11 cellular contexts compared by ENCODE assay signal in genomic region chr1:234770924-234771540, GRCh38.
DNase-seq lines count a peak whose midpoint lies in the region; ATAC-seq, FAIRE-seq and TF ChIP-seq lines count a peak whose summit lies in the region.
"Had no signal": no experiment of that assay in that cellular context is flagged by ENCODE, and none has a peak within 500 bp of the region (broad histone marks: within the 10 kb centered on the region; RNA-seq: fewer than 3 reads in every experiment).

No MANE protein-coding gene starts in this region.

- DNase-seq in CD14-positive monocyte (ENCODE audit: low spot score) (no peak), astrocyte (ENCODE audit: low read depth) (no peak), nephron progenitor cell (no peak), omental fat pad (ENCODE audit: low spot score) (no peak), NCI-H1105 (lab: John Stamatoyannopoulos, UW) (no peak)
- DNase-seq: central memory CD4-positive, alpha-beta T cell; stimulated activated CD4-positive, alpha-beta T cell treated with anti-CD3 and anti-CD28 coated beads, Interleukin-4, amount 100 ng/mL, for 1 hour had no signal

- H4K20me1 ChIP-seq in Loucy (ENCODE audit: insufficient read depth, low read length, poor library complexity, severe bottlenecking) (no peaks in the 10 kb centered on the region), astrocyte (ENCODE audit: insufficient read depth, low read length) (no peaks in the 10 kb centered on the region)

- H3K36me3 ChIP-seq in Loucy (ENCODE audit: insufficient read depth, low read length) (no peaks in the 10 kb centered on the region), astrocyte (ENCODE audit: insufficient read depth, low read length) (no peaks in the 10 kb centered on the region), gastroesophageal sphincter (no peaks in the 10 kb centered on the region)

- H3K27me3 Mint-ChIP-seq in CD14-positive monocyte (ENCODE audit: low read depth in 3 of 3) (no peaks in the 10 kb centered on the region), astrocyte (ENCODE audit: low read depth, unreplicated experiment) (peaks cover 2% of the 10 kb centered on the region), nephron progenitor cell (ENCODE audit: low read depth, poor library complexity) (peaks cover 3% of the 10 kb centered on the region)

- H3K4me3 ChIP-seq in Loucy (ENCODE audit: low read length, poor library complexity, severe bottlenecking) (peak overlapping the region; percentile 53), astrocyte (ENCODE audit: insufficient read depth, low read depth, low read length) (no peak overlapping the region), gastroesophageal sphincter (no peak overlapping the region)

- H3K4me3 Mint-ChIP-seq in CD14-positive monocyte: peak overlapping the region in 1 of 2 donors; percentile 35
- H3K4me3 Mint-ChIP-seq in astrocyte (ENCODE audit: unreplicated experiment): peak overlapping the region; percentile 10
- H3K4me3 Mint-ChIP-seq in nephron progenitor cell: no peak overlapping the region

- no peaks in the 10 kb centered on the region for H3K9me2 ChIP-seq in Loucy (replicated peaks; ENCODE audit: low read depth, low read length)

- no peaks in the 10 kb centered on the region for H3K27me3 ChIP-seq in Loucy (ENCODE audit: insufficient read depth, low read length, poor library complexity, severe bottlenecking)
- H3K27me3 ChIP-seq in astrocyte (ENCODE audit: insufficient read depth, low read length): no peaks in the 10 kb centered on the region
- no peaks in the 10 kb centered on the region for H3K27me3 ChIP-seq in gastroesophageal sphincter

- H3K4me1 Mint-ChIP-seq in CD14-positive monocyte (peaks cover 52% of the 10 kb centered on the region), astrocyte (ENCODE audit: low read depth, unreplicated experiment) (peaks cover 38% of the 10 kb centered on the region), nephron progenitor cell (peaks cover 65% of the 10 kb centered on the region)

- H3F3A ChIP-seq in Loucy (ENCODE audit: low read depth): 0 out of 2 replicates have a peak, but pooled peaks cover 7% of the 10 kb centered on the region

- TF ChIP-seq CTCF in CD14-positive monocyte (IDR thresholded peaks at IDR 0.05): no peak
- TF ChIP-seq CTCF in Loucy (conservative IDR thresholded peaks at IDR 0.05; ENCODE audit: low read length): no peak
- TF ChIP-seq CTCF in astrocyte (IDR thresholded peaks at IDR 0.05; ENCODE audit: insufficient read depth, low read depth, low read length): no peak
- TF ChIP-seq CTCF in nephron progenitor cell (IDR thresholded peaks at IDR 0.05): no peak
- TF ChIP-seq CTCF in omental fat pad (IDR thresholded peaks at IDR 0.05): no peak
- no peak for TF ChIP-seq CTCF in gastroesophageal sphincter (IDR thresholded peaks at IDR 0.05)

- ATAC-seq in omental fat pad (ENCODE audit: low FRiP score): no peak
- ATAC-seq in HG02870 (IDR thresholded peaks at IDR 0.05; ENCODE audit: unreplicated experiment): no peak
- ATAC-seq in gastroesophageal sphincter: no peak

- H3K9me3 ChIP-seq in Loucy (ENCODE audit: insufficient read depth, low read depth, low read length) (no peaks in the 10 kb centered on the region), astrocyte (ENCODE audit: insufficient read depth, low read depth, low read length) (peaks cover 3% of the 10 kb centered on the region), gastroesophageal sphincter (no peaks in the 10 kb centered on the region)

- H3K36me3 Mint-ChIP-seq in CD14-positive monocyte (peaks cover 3 to 5% of the 10 kb centered on the region in 2 donors), astrocyte (ENCODE audit: low read depth, unreplicated experiment) (peaks cover 4% of the 10 kb centered on the region), nephron progenitor cell (ENCODE audit: low read depth) (peaks cover 4% of the 10 kb centered on the region)

- H2AFZ ChIP-seq in Loucy (ENCODE audit: low read length) (no peak overlapping the region), astrocyte (ENCODE audit: low read depth, low read length) (no peak overlapping the region)

- H3K4me2 ChIP-seq in Loucy (ENCODE audit: low read depth, low read length, poor library complexity, severe bottlenecking) (peak overlapping the region; percentile 85), astrocyte (ENCODE audit: low read length) (peak overlapping the region; percentile 59)

- H3K9me3 Mint-ChIP-seq in CD14-positive monocyte: no peaks in the 10 kb centered on the region
- H3K9me3 Mint-ChIP-seq in astrocyte (ENCODE audit: unreplicated experiment): peaks cover 6% of the 10 kb centered on the region
- H3K9me3 Mint-ChIP-seq in nephron progenitor cell: peaks cover 15% of the 10 kb centered on the region

- intact Hi-C loops in CD14-positive monocyte (cut with micrococcal nuclease): loop anchor here in 1 of 2 donors (2.0 to 5.0 kb wide), 2 partner anchors 44 to 70 kb away; no protein-coding TSS in a partner anchor

- H3K4me1 ChIP-seq in Loucy (ENCODE audit: insufficient read depth, low read length, poor library complexity, severe bottlenecking): peaks cover 55% of the 10 kb centered on the region
- H3K4me1 ChIP-seq in astrocyte (ENCODE audit: insufficient read depth, low read length): peaks cover 28% of the 10 kb centered on the region
- peaks cover 0 to 14% (median 0%) of the 10 kb centered on the region in 3 donors for H3K4me1 ChIP-seq in gastroesophageal sphincter

- no peak for TF ChIP-seq POLR2A in gastroesophageal sphincter (IDR thresholded peaks at IDR 0.05)

- WGBS in gastroesophageal sphincter (ENCODE audit: low coverage in 1 of 2), 2 donors: 92 to 99% methylated on average over 9 of the region's 9 CpGs

- FAIRE-seq in astrocyte (lab: Jason Lieb, UNC): no peak
- FAIRE-seq: islet of Langerhans had no signal

- H3K27ac Mint-ChIP-seq in CD14-positive monocyte: peak overlapping the region in 4 of 7 donors; percentile 96 to 100 (median 99)
- H3K27ac Mint-ChIP-seq in astrocyte (ENCODE audit: unreplicated experiment): peak overlapping the region; percentile 89
- H3K27ac Mint-ChIP-seq in nephron progenitor cell: peak overlapping the region; percentile 20

- no peaks in the 10 kb centered on the region for H3K79me2 ChIP-seq in Loucy (ENCODE audit: insufficient read depth, low read length)
- H3K79me2 ChIP-seq in astrocyte (ENCODE audit: insufficient read depth, low read length): no peaks in the 10 kb centered on the region

- peak overlapping the region; percentile 87 for H3K9ac ChIP-seq in Loucy (ENCODE audit: low read depth, low read length, poor library complexity, severe bottlenecking)
- H3K9ac ChIP-seq in astrocyte (ENCODE audit: low read length): no peak overlapping the region

- no peak for TF ChIP-seq EP300 in gastroesophageal sphincter (IDR thresholded peaks at IDR 0.05)

- H3K27ac ChIP-seq in astrocyte (ENCODE audit: low read depth, low read length): peak overlapping the region; percentile 94
- H3K27ac ChIP-seq in gastroesophageal sphincter: peak overlapping the region in 2 of 4 donors; percentile 65 to 72

Comparison
In these comparisons a context has a peak if more than half of its experiments do, and no peak if none do; other contexts are left out.
1. H3K27ac Mint-ChIP-seq: peak in every context shown above with its lines; median percentile 99 in CD14-positive monocyte; 89 in astrocyte; 20 in nephron progenitor cell.